ENCODE assay signal across 9 cellular contexts in the genomic region with DNA sequence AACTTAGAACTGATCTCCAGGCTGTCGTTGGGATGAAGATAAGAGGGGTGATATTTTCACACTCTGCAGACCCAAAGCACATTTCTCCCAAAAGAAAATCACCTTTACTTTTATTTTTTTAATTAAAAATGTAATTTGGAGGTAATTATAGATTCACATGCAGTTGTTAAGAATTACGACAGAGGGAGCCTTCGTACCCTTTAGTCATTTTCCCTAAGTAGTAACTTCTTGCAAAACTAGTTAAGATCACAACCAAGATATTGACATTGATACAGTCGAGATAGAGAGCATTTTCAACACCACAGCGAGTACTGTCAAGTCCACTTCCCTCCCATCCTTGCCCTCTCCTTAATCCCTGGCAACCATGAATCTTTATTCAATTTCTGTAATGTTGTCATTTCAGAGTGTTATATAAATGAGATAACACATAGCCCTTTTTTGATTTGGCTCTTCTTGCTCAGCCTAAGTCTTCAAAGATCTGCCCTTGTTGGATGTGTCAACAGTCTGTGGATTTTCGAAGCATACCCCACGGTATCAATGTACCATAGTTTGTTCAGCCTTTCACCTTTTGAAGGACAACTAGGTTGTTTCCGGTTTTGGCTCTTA. TPM values are rescaled to one million over a fixed set of nuclear protein-coding genes. Genes with fewer than 3 reads are reported as not detected.
DNase-seq lines count a peak whose midpoint lies in the region; ATAC-seq, FAIRE-seq and TF ChIP-seq lines count a peak whose summit lies in the region.
"Had no signal": no experiment of that assay in that cellular context is flagged by ENCODE, and none has a peak within 500 bp of the region (broad histone marks: within the 10 kb centered on the region; RNA-seq: fewer than 3 reads in every experiment).

No MANE protein-coding gene starts in this region.

- intact Hi-C loops in right cardiac atrium (cut with DNase I), result no loop called here
- intact Hi-C loops in Panc1 (cut with micrococcal nuclease; ENCODE audit: unreplicated experiment), result loop anchor here (5.0 to 10.0 kb wide), 2 partner anchors 181 to 1083 kb away; no protein-coding TSS in a partner anchor
- intact Hi-C loops in uterus (cut with DNase I; ENCODE audit: low total_unique reads), result no loop called here

- peak; percentile 42 for TF ChIP-seq CTCF in cardiac muscle cell (IDR thresholded peaks at IDR 0.05; ENCODE audit: low read depth, low read length)
- TF ChIP-seq CTCF in Panc1 (IDR thresholded peaks at IDR 0.05), result peak; percentile 72; the same call in 1 of the 2 replicates
- TF ChIP-seq CTCF in fibroblast of lung (conservative IDR thresholded peaks at IDR 0.05 in 1 of 2, IDR thresholded peaks at IDR 0.05 in 1 of 2; ENCODE audit: low read depth in 1 of 2, low read length in 2 of 2), result peak; percentile 27 to 48
- TF ChIP-seq CTCF in uterus (IDR thresholded peaks at IDR 0.05), result peak in 2 of 4 experiments; percentile 15 to 18

- no TSS peak for BruUV-seq in Panc1 (replicated peaks; lab: Mats Ljungman, UMichigan)

- H3K27ac ChIP-seq in cardiac muscle cell (no peak overlapping the region), right cardiac atrium (ENCODE audit: low read length) (no peak overlapping the region), Panc1 (ENCODE audit: low read length) (no peak overlapping the region), fibroblast of lung (ENCODE audit: insufficient read depth, low read length) (no peak overlapping the region), uterus (no peak overlapping the region)

- CTCF ChIA-PET in Panc1 (lab: Charles Lee), result interaction anchor here (0.5 to 1.7 kb wide), 4 partner anchors 11 to 299 kb away, joined by 3 to 4 read pairs (median 3); no protein-coding TSS in a partner anchor

- H4K20me1 ChIP-seq in fibroblast of lung (ENCODE audit: control insufficient read depth, extremely low read depth, insufficient read depth, low read length), result no peaks in the 10 kb centered on the region

- 56% methylated on average over 8 of the region's 8 CpGs for WGBS in right cardiac atrium

- POLR2A ChIA-PET in Panc1 (lab: Charles Lee), result no interaction called here

- TF ChIP-seq POLR2A in uterus (IDR thresholded peaks at IDR 0.05) (no peak), H54 (IDR thresholded peaks at IDR 0.05; ENCODE audit: low read depth, low read length) (no peak)

- no peak overlapping the region for H2AFZ ChIP-seq in fibroblast of lung (ENCODE audit: low read length)

- in situ Hi-C loops in Panc1 (cut with HindIII; ENCODE audit: low pct_unique_long_range_greater_than_20kb, low sequenced_read_pairs), result no loop called here

- no peak overlapping the region for H3K4me2 ChIP-seq in fibroblast of lung (ENCODE audit: extremely low read depth, insufficient read depth, low read length)

- ATAC-seq in right cardiac atrium (no peak), Panc1 (no peak), GM18519 (IDR thresholded peaks at IDR 0.05; ENCODE audit: low FRiP score, unreplicated experiment) (no peak)

- FAIRE-seq in H54 (lab: Jason Lieb, UNC), result no peak

- H3K36me3 ChIP-seq in cardiac muscle cell (no peaks in the 10 kb centered on the region), Panc1 (ENCODE audit: control insufficient read depth, insufficient read depth, low read length) (no peaks in the 10 kb centered on the region), fibroblast of lung (ENCODE audit: control insufficient read depth, insufficient read depth, low read length) (no peaks in the 10 kb centered on the region), uterus (no peaks in the 10 kb centered on the region)

- H3K79me2 ChIP-seq in fibroblast of lung (ENCODE audit: control insufficient read depth, insufficient read depth, low read length), result no peaks in the 10 kb centered on the region

- H3K9me3 ChIP-seq in cardiac muscle cell (ENCODE audit: low read depth) (no peaks in the 10 kb centered on the region), right cardiac atrium (ENCODE audit: control insufficient read depth, low read length) (no peaks in the 10 kb centered on the region), Panc1 (ENCODE audit: control insufficient read depth, insufficient read depth, low read depth, low read length) (no peaks in the 10 kb centered on the region), fibroblast of lung (ENCODE audit: control insufficient read depth, insufficient read depth, low read depth, low read length) (no peaks in the 10 kb centered on the region), uterus (no peaks in the 10 kb centered on the region)

- DNase-seq in cardiac muscle cell (ENCODE audit: low read depth in 1 of 2, low spot score in 1 of 2), result peak in 1 of 2 donors; percentile 33
- DNase-seq in right cardiac atrium, result no peak
- DNase-seq in Panc1 (ENCODE audit: low read depth, low spot score), result no peak
- DNase-seq in fibroblast of lung (ENCODE audit: low read depth in 2 of 2), result peak; percentile 15 to 61
- no peak for DNase-seq in uterus
- no peak for DNase-seq in activated T-cell treated with anti-CD3 and anti-CD28 coated beads, Interleukin-2, amount 50 U/mL, for 48 hours
- no peak for DNase-seq in H54 (ENCODE audit: insufficient read length, low spot score)
- DNase-seq: stimulated activated CD4-positive, alpha-beta T cell treated with anti-CD3 and anti-CD28 coated beads, Interleukin-2, amount 100 ng/mL, for 48 hours had no signal

- H3K4me1 ChIP-seq in cardiac muscle cell (ENCODE audit: low read depth) (no peaks in the 10 kb centered on the region), right cardiac atrium (ENCODE audit: control insufficient read depth, insufficient read depth, low read length) (no peaks in the 10 kb centered on the region), Panc1 (ENCODE audit: control insufficient read depth, insufficient read depth, low read length) (no peaks in the 10 kb centered on the region), fibroblast of lung (ENCODE audit: control insufficient read depth, extremely low read depth, insufficient read depth, low read length) (no peaks in the 10 kb centered on the region), uterus (no peaks in the 10 kb centered on the region)

- H3K4me3 ChIP-seq in cardiac muscle cell, result no peak overlapping the region
- H3K4me3 ChIP-seq in right cardiac atrium (ENCODE audit: low read length), result no peak overlapping the region
- H3K4me3 ChIP-seq in Panc1 (ENCODE audit: low read depth in 2 of 2, low read length in 2 of 2), result no peak overlapping the region
- H3K4me3 ChIP-seq in fibroblast of lung (replicated peaks in 1 of 4; ENCODE audit: control extremely low read depth in 1 of 4, insufficient read depth in 1 of 4, low read depth in 3 of 4, low read length in 4 of 4), result no peak overlapping the region
- no peak overlapping the region for H3K4me3 ChIP-seq in uterus

- H3K9ac ChIP-seq in fibroblast of lung (ENCODE audit: insufficient read depth, low read length), result no peak overlapping the region

- H3K27me3 ChIP-seq in cardiac muscle cell (no peaks in the 10 kb centered on the region), right cardiac atrium (ENCODE audit: control insufficient read depth, insufficient read depth) (no peaks in the 10 kb centered on the region), Panc1 (ENCODE audit: control insufficient read depth, insufficient read depth, low read length) (peaks cover 3% of the 10 kb centered on the region; the same call in 1 of the 2 replicates), fibroblast of lung (ENCODE audit: control insufficient read depth, insufficient read depth, low read length) (no peaks in the 10 kb centered on the region), uterus (no peaks in the 10 kb centered on the region)

RNA-seq across cellular contexts. Expression of gene DNAH10, which starts 39.6 kb away (rescaled TPM):
- total RNA-seq in cardiac muscle cell (0.77 and 1.1 TPM in 2 replicates), right cardiac atrium (under 1 TPM in 3 of 4 donors, not detected in 1; 0.06 to 0.09 (median 0.06) TPM), Panc1 (2021; ENCODE audit: unreplicated experiment) (0.39 TPM), fibroblast of lung (0.26 and 0.33 TPM in 2 replicates), uterus (1 to 10 TPM in 2 of 4 donors, under 1 TPM in 2; under 0.01 to 3.9 (median 1.1) TPM)
- polyA plus RNA-seq in cardiac muscle cell (1.0 and 3.0 TPM in 2 replicates), right cardiac atrium (0.11 TPM), fibroblast of lung (0.06 and 0.12 TPM in 2 replicates)
- 0.82 TPM for polyA plus RNA-seq in Panc1 (2012; ENCODE audit: insufficient read length)
- polyA plus RNA-seq in fibroblast of lung (2012), result 0.06 and 0.26 TPM in 2 replicates
- 1.3 and 2.2 TPM in 2 replicates for polyA minus RNA-seq in fibroblast of lung (ENCODE audit: low replicate concordance)

Comparison
In these comparisons a context has a peak if more than half of its experiments do, and no peak if none do; other contexts are left out.
1. DNase-seq: peak in fibroblast of lung (2 of 2); none in right cardiac atrium (0 of 3), Panc1 (single experiment), uterus (0 of 2), activated T-cell treated with anti-CD3 and anti-CD28 coated beads, Interleukin-2, amount 50 U/mL, for 48 hours (0 of 2) and H54 (single experiment).